19 cellular contexts compared by ENCODE assay signal in genomic region chr7:55563596-55564325, GRCh38. TPM values are rescaled to one million over a fixed set of nuclear protein-coding genes. Genes with fewer than 3 reads are reported as not detected.
DNase-seq lines count a peak whose midpoint lies in the region; ATAC-seq, FAIRE-seq and TF ChIP-seq lines count a peak whose summit lies in the region.
"Had no signal": no experiment of that assay in that cellular context is flagged by ENCODE, and none has a peak within 500 bp of the region (broad histone marks: within the 10 kb centered on the region; RNA-seq: fewer than 3 reads in every experiment).

No MANE protein-coding gene starts in this region.

- no peak overlapping the region for H3K4me3 Mint-ChIP-seq in CD14-positive monocyte
- H3K4me3 Mint-ChIP-seq: mesothelial cell of epicardium had no signal

- FAIRE-seq in small intestine (lab: Jason Lieb, UNC) = no peak
- FAIRE-seq: D721Med had no signal

- CTCF ChIA-PET in PC-3 (lab: Charles Lee) = no interaction called here

- H3K9me3 Mint-ChIP-seq in CD14-positive monocyte = peaks cover 0 to 5% (median 0%) of the 10 kb centered on the region in 7 donors
- H3K9me3 Mint-ChIP-seq: mesothelial cell of epicardium had no signal

- WGBS in heart left ventricle, 4 donors = 53 to 80% (median 63%) methylated on average over 4 of the region's 4 CpGs
- WGBS in small intestine, 3 donors = 44 to 68% (median 64%) methylated on average over 4 of the region's 4 CpGs

- DNase-seq in CD14-positive monocyte (ENCODE audit: low spot score) = no peak
- DNase-seq in ELF-1 (ENCODE audit: low read depth, low spot score) = peak; percentile 83
- peak; percentile 38 for DNase-seq in PC-3
- DNase-seq in effector CD4-positive, alpha-beta T cell = no peak
- no peak for DNase-seq in heart left ventricle
- DNase-seq in small intestine = no peak
- DNase-seq: activated CD4-positive, alpha-beta T cell treated with anti-CD3 and anti-CD28 coated beads for 1 hour; activated CD8-positive, alpha-beta memory T cell treated with anti-CD3 and anti-CD28 coated beads, Interleukin-2, amount 50 U/mL, for 48 hours; activated naive CD4-positive, alpha-beta T cell; IMR-90; NCI-H1092 treated with DMSO at 0.1 percent for 48 hours; NCI-H774; nucleus accumbens; Right ventricle myocardium superior had no signal

- H3F3A ChIP-seq in PC-3 (ENCODE audit: low read length, unreplicated experiment) = no peaks in the 10 kb centered on the region

- H3K27me3 ChIP-seq in PC-3 (ENCODE audit: low read length) (no peaks in the 10 kb centered on the region), iPS-20b (ENCODE audit: insufficient read depth, low read length) (no peaks in the 10 kb centered on the region), heart left ventricle (no peaks in the 10 kb centered on the region), small intestine (ENCODE audit: control insufficient read depth in 2 of 2, insufficient read depth in 2 of 2, low read length in 2 of 2) (no peaks in the 10 kb centered on the region)
- H3K27me3 ChIP-seq: right atrium auricular region had no signal

- H3K9me2 ChIP-seq in PC-3 (replicated peaks; ENCODE audit: low read length) = no peaks in the 10 kb centered on the region

- H3K9ac ChIP-seq in PC-3 (ENCODE audit: low read length) (no peak overlapping the region), iPS-20b (ENCODE audit: low read depth, low read length) (0 out of 2 replicates have a peak overlapping the region, but pooled peaks have one; percentile 5)

- H3K9me3 ChIP-seq in PC-3 (ENCODE audit: low read length) (no peaks in the 10 kb centered on the region), iPS-20b (ENCODE audit: insufficient read depth, low read depth, low read length) (no peaks in the 10 kb centered on the region; the same call in 1 of the 2 replicates), heart left ventricle (no peaks in the 10 kb centered on the region), small intestine (ENCODE audit: control insufficient read depth, low read depth) (no peaks in the 10 kb centered on the region)
- H3K9me3 ChIP-seq: right atrium auricular region had no signal

- ATAC-seq in PC-3 (no peak), heart left ventricle (no peak), HG03342 (IDR thresholded peaks at IDR 0.05; ENCODE audit: unreplicated experiment) (no peak)

- H3K4me1 ChIP-seq in PC-3 (ENCODE audit: insufficient read depth, low read length) (peaks cover 26% of the 10 kb centered on the region), iPS-20b (ENCODE audit: insufficient read depth, low read length) (peaks cover 48% of the 10 kb centered on the region), heart left ventricle (peaks cover 0 to 67% (median 7%) of the 10 kb centered on the region in 12 donors), small intestine (ENCODE audit: control insufficient read depth in 2 of 2, insufficient read depth in 1 of 2, low read depth in 1 of 2, low read length in 1 of 2) (peaks cover 13 to 21% of the 10 kb centered on the region in 2 donors)

- no peaks in the 10 kb centered on the region for H3K36me3 ChIP-seq in PC-3 (ENCODE audit: low read depth, low read length)
- H3K36me3 ChIP-seq in iPS-20b (ENCODE audit: insufficient read depth, low read depth, low read length) = no peaks in the 10 kb centered on the region; the same call in 1 of the 2 replicates
- H3K36me3 ChIP-seq in heart left ventricle = no peaks in the 10 kb centered on the region
- no peaks in the 10 kb centered on the region for H3K36me3 ChIP-seq in small intestine (ENCODE audit: control insufficient read depth in 2 of 2, insufficient read depth in 2 of 2, low read length in 2 of 2)
- H3K36me3 ChIP-seq: right atrium auricular region had no signal

- H2AFZ ChIP-seq in PC-3 (ENCODE audit: low read length) = no peak overlapping the region

- H3K4me3 ChIP-seq in PC-3 (ENCODE audit: low read length) (no peak overlapping the region), iPS-20b (ENCODE audit: low read length) (no peak overlapping the region), heart left ventricle (no peak overlapping the region), small intestine (ENCODE audit: low read depth in 1 of 2, low read length in 2 of 2) (no peak overlapping the region)
- H3K4me3 ChIP-seq: right atrium auricular region had no signal

- H3K27ac ChIP-seq in PC-3 (ENCODE audit: low read length) = no peak overlapping the region
- H3K27ac ChIP-seq in iPS-20b (ENCODE audit: low read length) = no peak overlapping the region
- H3K27ac ChIP-seq in heart left ventricle = no peak overlapping the region
- no peak overlapping the region for H3K27ac ChIP-seq in small intestine (ENCODE audit: low read depth in 1 of 2, low read length in 1 of 2)
- H3K27ac ChIP-seq: right atrium auricular region had no signal

- H3K4me2 ChIP-seq in PC-3 (ENCODE audit: low read length) = 0 out of 2 replicates have a peak overlapping the region, but pooled peaks have one; percentile 21

- H4K20me1 ChIP-seq in PC-3 (ENCODE audit: low read length) = peaks cover 8% of the 10 kb centered on the region; the same call in 1 of the 2 replicates

- H3K27me3 Mint-ChIP-seq in CD14-positive monocyte (ENCODE audit: low read depth in 3 of 3) = peaks cover 0 to 2% (median 0%) of the 10 kb centered on the region in 3 donors

- H3K27ac Mint-ChIP-seq in CD14-positive monocyte = peak overlapping the region in 4 of 7 donors; percentile 43 to 85 (median 70)
- H3K27ac Mint-ChIP-seq: mesothelial cell of epicardium had no signal

- intact Hi-C loops in CD14-positive monocyte (cut with micrococcal nuclease) = no loop called here
- intact Hi-C loops in PC-3 (cut with micrococcal nuclease) = no loop called here
- intact Hi-C loops in heart left ventricle (cut with DNase I) = no loop called here

- POLR2A ChIA-PET in PC-3 (lab: Charles Lee; ENCODE audit: unreplicated experiment) = no interaction called here

- TF ChIP-seq CTCF in CD14-positive monocyte (IDR thresholded peaks at IDR 0.05) = no peak
- no peak for TF ChIP-seq CTCF in PC-3 (conservative IDR thresholded peaks at IDR 0.05; ENCODE audit: low read depth, low read length)
- no peak for TF ChIP-seq CTCF in heart left ventricle (IDR thresholded peaks at IDR 0.05)

- BruUV-seq in PC-3 (replicated peaks; lab: Mats Ljungman, UMichigan) = no TSS peak

- H3K4me1 Mint-ChIP-seq in CD14-positive monocyte = peaks cover 59% of the 10 kb centered on the region

- TF ChIP-seq POLR2A in heart left ventricle (IDR thresholded peaks at IDR 0.05) = no peak

- peaks cover 94% of the 10 kb centered on the region for H3K79me2 ChIP-seq in PC-3 (ENCODE audit: low read length)

- peaks cover 20 to 32% of the 10 kb centered on the region in 2 donors for H3K36me3 Mint-ChIP-seq in CD14-positive monocyte
- H3K36me3 Mint-ChIP-seq: mesothelial cell of epicardium had no signal

RNA-seq across cellular contexts. Expression of gene VOPP1, which starts 8.5 kb away (rescaled TPM):
- 10 to 100 TPM; 16.7 to 18.0 TPM for polyA plus RNA-seq in CD14-positive monocyte
- total RNA-seq in PC-3 (2014; rRNA removed) = 60.2 and 64.8 TPM in 2 replicates
- total RNA-seq in heart left ventricle = 10 to 100 TPM; 20.3 to 58.0 (median 26.8) TPM
- polyA plus RNA-seq in heart left ventricle = 10 to 100 TPM in 1 of 2 donors, 1 to 10 TPM in 1; 9.9 to 22.8 TPM
- 10 to 100 TPM; 24.6 to 37.8 (median 33.5) TPM for polyA plus RNA-seq in small intestine

Comparison
In these comparisons a context has a peak if more than half of its experiments do, and no peak if none do; other contexts are left out.
1. DNase-seq: peak in ELF-1 (single experiment) and PC-3 (single experiment); none in CD14-positive monocyte (single experiment), effector CD4-positive, alpha-beta T cell (single experiment), heart left ventricle (0 of 5) and small intestine (single experiment).